In genomic region chr2:213151437-213152064, GRCh38 we compare ENCODE assay signal across 8 cellular contexts. TPM values are rescaled to one million over a fixed set of nuclear protein-coding genes. Genes with fewer than 3 reads are reported as not detected.
DNase-seq lines count a peak whose midpoint lies in the region; ATAC-seq, FAIRE-seq and TF ChIP-seq lines count a peak whose summit lies in the region.

Gene IKZF2, minus strand, starts transcription at chr2:213151612. Its CDS starts 2,983 bp downstream, at chr2:213148629.

- H3K9me3 ChIP-seq in DOHH2 (ENCODE audit: control insufficient read depth, insufficient read depth, low read length) (no peaks in the 10 kb centered on the region), KOPT-K1 (ENCODE audit: insufficient read depth, low read length, poor library complexity, severe bottlenecking) (no peaks in the 10 kb centered on the region), RWPE2 (ENCODE audit: severe bottlenecking) (no peaks in the 10 kb centered on the region), neutrophil (no peaks in the 10 kb centered on the region)

- H3K27me3 ChIP-seq in DOHH2 (ENCODE audit: control insufficient read depth, low read length) (no peaks in the 10 kb centered on the region), RWPE2 (ENCODE audit: insufficient read depth, poor library complexity, severe bottlenecking) (no peaks in the 10 kb centered on the region), neutrophil (peaks cover 21% of the 10 kb centered on the region)

- H3K36me3 ChIP-seq in DOHH2 (ENCODE audit: control insufficient read depth, low read length) (peaks cover 15% of the 10 kb centered on the region), KOPT-K1 (ENCODE audit: insufficient read depth, low read length) (peaks cover 8% of the 10 kb centered on the region), RWPE2 (ENCODE audit: low read depth) (peaks cover 15% of the 10 kb centered on the region), neutrophil (no peaks in the 10 kb centered on the region)

- no peak for TF ChIP-seq CTCF in DOHH2 (IDR thresholded peaks at IDR 0.05; ENCODE audit: low read depth, low read length, poor library complexity, severe bottlenecking)
- no peak for TF ChIP-seq CTCF in RWPE2 (IDR thresholded peaks at IDR 0.05; ENCODE audit: poor library complexity, severe bottlenecking)
- TF ChIP-seq CTCF in neutrophil (IDR thresholded peaks at IDR 0.05): no peak
- TF ChIP-seq CTCF in subcutaneous adipose tissue (IDR thresholded peaks at IDR 0.05; ENCODE audit: low read depth): no peak

- no peaks in the 10 kb centered on the region for H3K9me2 ChIP-seq in DOHH2 (replicated peaks; ENCODE audit: control insufficient read depth, low read length)

- H3K4me3 ChIP-seq in DOHH2 (ENCODE audit: low read length): peak within 1 kb of the TSS; percentile 91
- H3K4me3 ChIP-seq in RWPE2 (ENCODE audit: severe bottlenecking): peak within 1 kb of the TSS; percentile 84
- H3K4me3 ChIP-seq in neutrophil (ENCODE audit: low read depth in 1 of 2, low read length in 1 of 2): peak within 1 kb of the TSS; percentile 63 to 65

- peak within 1 kb of the TSS; percentile 93 for H3K4me2 ChIP-seq in DOHH2 (ENCODE audit: low read length)

- peak; percentile 62 for ATAC-seq in GM21825 (IDR thresholded peaks at IDR 0.05; ENCODE audit: unreplicated experiment)
- ATAC-seq in RWPE2 (ENCODE audit: low read depth): peak; percentile 66

- H3K27ac ChIP-seq in DOHH2 (ENCODE audit: low read depth, low read length): peak within 1 kb of the TSS; percentile 89
- peak within 1 kb of the TSS; percentile 96 for H3K27ac ChIP-seq in KOPT-K1 (ENCODE audit: low read depth, low read length, poor library complexity, severe bottlenecking)
- peak within 1 kb of the TSS; percentile 84 for H3K27ac ChIP-seq in RWPE2 (ENCODE audit: poor library complexity, severe bottlenecking)
- peak within 1 kb of the TSS; percentile 4 for H3K27ac ChIP-seq in neutrophil

- H3K79me2 ChIP-seq in DOHH2 (ENCODE audit: control insufficient read depth, low read length): peaks cover 56% of the 10 kb centered on the region

- H4K20me1 ChIP-seq in DOHH2 (ENCODE audit: control insufficient read depth, insufficient read depth, low read depth, low read length): no peaks in the 10 kb centered on the region

- peak; percentile 76 for DNase-seq in RWPE2 (ENCODE audit: low spot score)
- DNase-seq in activated gamma-delta T cell treated with anti-CD3 and anti-CD28 coated beads, Interleukin-2, amount 50 U/mL, for 16 hours (ENCODE audit: low read depth): peak; percentile 59
- peak; percentile 75 to 84 for DNase-seq in frontal cortex (ENCODE audit: low spot score in 2 of 2)

- no peak for FAIRE-seq in frontal cortex (lab: Jason Lieb, UNC)

- peaks cover 20% of the 10 kb centered on the region for H3F3A ChIP-seq in DOHH2 (ENCODE audit: control insufficient read depth, insufficient read depth)

- H3K4me1 ChIP-seq in DOHH2 (ENCODE audit: control insufficient read depth, low read length) (peaks cover 59% of the 10 kb centered on the region), RWPE2 (ENCODE audit: insufficient read depth, poor library complexity, severe bottlenecking) (peaks cover 28% of the 10 kb centered on the region), neutrophil (ENCODE audit: control insufficient read depth in 1 of 2, insufficient read depth in 1 of 2, low read depth in 1 of 2, low read length in 1 of 2) (peaks cover 28 to 29% of the 10 kb centered on the region in 2 experiments)

RNA-seq across cellular contexts. Expression of gene IKZF2, which starts in this region (rescaled TPM):
- total RNA-seq in frontal cortex (11.0 TPM), subcutaneous adipose tissue (10 to 100 TPM; 14.5 to 33.3 (median 15.7) TPM)

Comparison
In these comparisons a context has a peak if more than half of its experiments do, and no peak if none do; other contexts are left out.
1. Peak in every context shown above with its lines: DNase-seq, ATAC-seq, H3K4me3 ChIP-seq and H3K27ac ChIP-seq.
2. H3K27ac ChIP-seq: peak in every context shown above with its lines; median percentile 96 in KOPT-K1; 89 in DOHH2; 84 in RWPE2; 4 in neutrophil.